In genomic region chr4:4288098-4288497, GRCh38 we compare ENCODE assay signal across 19 cellular contexts. TPM values are rescaled to one million over a fixed set of nuclear protein-coding genes. Genes with fewer than 3 reads are reported as not detected.
DNase-seq lines count a peak whose midpoint lies in the region; ATAC-seq and TF ChIP-seq lines count a peak whose summit lies in the region.
"Had no signal": no experiment of that assay in that cellular context is flagged by ENCODE, and none has a peak within 500 bp of the region (broad histone marks: within the 10 kb centered on the region; RNA-seq: fewer than 3 reads in every experiment).

No MANE protein-coding gene starts in this region.

- H3K4me3 Mint-ChIP-seq in activated CD4-positive, alpha-beta T cell treated with anti-CD3 and anti-CD28 coated beads, Interleukin-2, amount 10 ng/mL, durations not matched to agents 24 days and 14 days, result peak overlapping the region; percentile 46
- H3K4me3 Mint-ChIP-seq in activated CD8-positive, alpha-beta T cell treated with anti-CD3 and anti-CD28 coated beads for 36 hours, result peak overlapping the region; percentile 56
- peak overlapping the region; percentile 2 to 99 (median 53) for H3K4me3 Mint-ChIP-seq in naive thymus-derived CD8-positive, alpha-beta T cell

- peaks cover 5% of the 10 kb centered on the region; the same call in 1 of the 2 replicates for H4K20me1 ChIP-seq in DOHH2 (ENCODE audit: control insufficient read depth, insufficient read depth, low read depth, low read length)

- H3K4me2 ChIP-seq in DOHH2 (ENCODE audit: low read length), result peak overlapping the region; percentile 22; the same call in 1 of the 2 replicates

- no peaks in the 10 kb centered on the region for H3K27me3 Mint-ChIP-seq in activated CD4-positive, alpha-beta T cell treated with anti-CD3 and anti-CD28 coated beads, Interleukin-2, amount 10 ng/mL, durations not matched to agents 24 days and 14 days
- H3K27me3 Mint-ChIP-seq in activated CD8-positive, alpha-beta T cell treated with anti-CD3 and anti-CD28 coated beads for 36 hours, result no peaks in the 10 kb centered on the region
- H3K27me3 Mint-ChIP-seq in naive thymus-derived CD8-positive, alpha-beta T cell, result no peaks in the 10 kb centered on the region
- H3K27me3 Mint-ChIP-seq: memory B cell had no signal

- no peak overlapping the region for H3K27ac Mint-ChIP-seq in activated CD4-positive, alpha-beta T cell treated with anti-CD3 and anti-CD28 coated beads, Interleukin-2, amount 10 ng/mL, durations not matched to agents 24 days and 14 days
- peak overlapping the region; percentile 10 for H3K27ac Mint-ChIP-seq in activated CD8-positive, alpha-beta T cell treated with anti-CD3 and anti-CD28 coated beads for 36 hours
- H3K27ac Mint-ChIP-seq in naive thymus-derived CD8-positive, alpha-beta T cell, result peak overlapping the region in 3 of 10 donors; percentile 11 to 35 (median 22)
- H3K27ac Mint-ChIP-seq: endodermal cell had no signal

- H3F3A ChIP-seq in DOHH2 (ENCODE audit: control insufficient read depth, insufficient read depth), result no peaks in the 10 kb centered on the region

- ATAC-seq in activated CD8-positive, alpha-beta T cell treated with anti-CD3 and anti-CD28 coated beads for 36 hours, result no peak
- no peak for ATAC-seq in naive thymus-derived CD8-positive, alpha-beta T cell
- no peak for ATAC-seq in left cardiac atrium

- H3K4me1 Mint-ChIP-seq in activated CD4-positive, alpha-beta T cell treated with anti-CD3 and anti-CD28 coated beads, Interleukin-2, amount 10 ng/mL, durations not matched to agents 24 days and 14 days, result peaks cover 38% of the 10 kb centered on the region
- H3K4me1 Mint-ChIP-seq in activated CD8-positive, alpha-beta T cell treated with anti-CD3 and anti-CD28 coated beads for 36 hours (ENCODE audit: low read depth), result peaks cover 45% of the 10 kb centered on the region
- peaks cover 26 to 67% (median 57%) of the 10 kb centered on the region in 4 donors for H3K4me1 Mint-ChIP-seq in naive thymus-derived CD8-positive, alpha-beta T cell

- no peaks in the 10 kb centered on the region for H3K9me3 ChIP-seq in DOHH2 (ENCODE audit: control insufficient read depth, insufficient read depth, low read length)
- H3K9me3 ChIP-seq: neutrophil, right atrium auricular region had no signal

- no peaks in the 10 kb centered on the region for H3K9me2 ChIP-seq in DOHH2 (replicated peaks; ENCODE audit: control insufficient read depth, low read length)

- H3K36me3 Mint-ChIP-seq in activated CD4-positive, alpha-beta T cell treated with anti-CD3 and anti-CD28 coated beads, Interleukin-2, amount 10 ng/mL, durations not matched to agents 24 days and 14 days (ENCODE audit: low read depth), result peaks cover 35% of the 10 kb centered on the region
- peaks cover 46% of the 10 kb centered on the region for H3K36me3 Mint-ChIP-seq in activated CD8-positive, alpha-beta T cell treated with anti-CD3 and anti-CD28 coated beads for 36 hours (ENCODE audit: low read depth)
- peaks cover 0 to 43% (median 7%) of the 10 kb centered on the region in 3 donors for H3K36me3 Mint-ChIP-seq in naive thymus-derived CD8-positive, alpha-beta T cell

- POLR2A ChIA-PET in activated CD8-positive, alpha-beta T cell treated with anti-CD3 and anti-CD28 coated beads for 36 hours (lab: Charles Lee), result interaction anchor here (1.1 kb wide), 1 partner anchor 26 kb away, joined by 3 read pairs; no protein-coding TSS in a partner anchor
- POLR2A ChIA-PET in naive thymus-derived CD8-positive, alpha-beta T cell (lab: Charles Lee), result no interaction called here

- H3K9me3 Mint-ChIP-seq in activated CD4-positive, alpha-beta T cell treated with anti-CD3 and anti-CD28 coated beads, Interleukin-2, amount 10 ng/mL, durations not matched to agents 24 days and 14 days, result no peaks in the 10 kb centered on the region
- no peaks in the 10 kb centered on the region for H3K9me3 Mint-ChIP-seq in activated CD8-positive, alpha-beta T cell treated with anti-CD3 and anti-CD28 coated beads for 36 hours
- H3K9me3 Mint-ChIP-seq in naive thymus-derived CD8-positive, alpha-beta T cell, result no peaks in the 10 kb centered on the region
- H3K9me3 Mint-ChIP-seq: endodermal cell, memory B cell had no signal

- H3K27ac ChIP-seq in DOHH2 (ENCODE audit: low read depth, low read length), result no peak overlapping the region
- H3K27ac ChIP-seq: neutrophil had no signal

- no peak for DNase-seq in activated CD4-positive, alpha-beta T cell treated with anti-CD3 and anti-CD28 coated beads, Interleukin-2, amount 10 ng/mL, durations not matched to agents 24 days and 14 days
- DNase-seq in activated CD4-positive, alpha-beta T cell treated with anti-CD3 and anti-CD28 coated beads, Interleukin-2, amount 50 U/mL, for 48 hours, result no peak
- no peak for DNase-seq in activated CD8-positive, alpha-beta T cell treated with anti-CD3 and anti-CD28 coated beads for 36 hours
- DNase-seq in naive thymus-derived CD8-positive, alpha-beta T cell, result no peak
- DNase-seq in cerebellar nuclear complex (lab: John Stamatoyannopoulos, UW) (no peak), NK-92 (lab: John Stamatoyannopoulos, UW; ENCODE audit: unreplicated experiment) (no peak), left cardiac atrium (no peak)
- DNase-seq: activated CD8-positive, alpha-beta memory T cell treated with anti-CD3 and anti-CD28 coated beads, Interleukin-2, amount 50 U/mL, for 48 hours; amniotic stem cell; endodermal cell; NCI-H1694; NCI-H226; stimulated activated CD4-positive, alpha-beta T cell treated with anti-CD3 and anti-CD28 coated beads, Interleukin-15, amount 100 ng/mL, for 24 hours; stimulated activated naive CD4-positive, alpha-beta T cell treated with Interleukin-2 at 50 U/mL for 16 hours; T-helper 1 cell had no signal

- CTCF ChIA-PET in activated CD8-positive, alpha-beta T cell treated with anti-CD3 and anti-CD28 coated beads for 36 hours (lab: Charles Lee), result no interaction called here

- peaks cover 87% of the 10 kb centered on the region for H3K79me2 ChIP-seq in DOHH2 (ENCODE audit: control insufficient read depth, low read length)

- no peak for TF ChIP-seq CTCF in DOHH2 (IDR thresholded peaks at IDR 0.05; ENCODE audit: low read depth, low read length, poor library complexity, severe bottlenecking)
- TF ChIP-seq CTCF in activated CD8-positive, alpha-beta T cell treated with anti-CD3 and anti-CD28 coated beads for 36 hours (IDR thresholded peaks at IDR 0.05), result no peak

- peaks cover 52% of the 10 kb centered on the region for H3K36me3 ChIP-seq in DOHH2 (ENCODE audit: control insufficient read depth, low read length)

- intact Hi-C loops in activated CD4-positive, alpha-beta T cell treated with anti-CD3 and anti-CD28 coated beads, Interleukin-2, amount 10 ng/mL, durations not matched to agents 24 days and 14 days (cut with micrococcal nuclease), result no loop called here
- intact Hi-C loops in activated CD8-positive, alpha-beta T cell treated with anti-CD3 and anti-CD28 coated beads for 36 hours (cut with micrococcal nuclease), result no loop called here
- intact Hi-C loops in left cardiac atrium (cut with DNase I), result no loop called here

- H3K4me3 ChIP-seq in DOHH2 (ENCODE audit: low read length), result no peak overlapping the region

- H3K27me3 ChIP-seq in DOHH2 (ENCODE audit: control insufficient read depth, low read length), result no peaks in the 10 kb centered on the region
- H3K27me3 ChIP-seq: neutrophil, right atrium auricular region had no signal

- peaks cover 26% of the 10 kb centered on the region for H3K4me1 ChIP-seq in DOHH2 (ENCODE audit: control insufficient read depth, low read length)

RNA-seq across cellular contexts. Expression of gene LYAR, which starts 1.9 kb away (rescaled TPM):
- total RNA-seq in activated CD4-positive, alpha-beta T cell treated with anti-CD3 and anti-CD28 coated beads, Interleukin-2, amount 10 ng/mL, durations not matched to agents 24 days and 14 days, result 93.9 and 95.5 TPM in 2 replicates
- total RNA-seq in activated CD8-positive, alpha-beta T cell treated with anti-CD3 and anti-CD28 coated beads for 36 hours, result 10 to 100 TPM; 69.4 to 78.4 TPM
- 10 to 100 TPM; 35.7 to 36.6 TPM for total RNA-seq in naive thymus-derived CD8-positive, alpha-beta T cell
- 10 to 100 TPM; 32.2 to 65.8 (median 35.6) TPM for polyA plus RNA-seq in naive thymus-derived CD8-positive, alpha-beta T cell
- total RNA-seq in left cardiac atrium, result 10 to 100 TPM in 1 of 2 donors, 1 to 10 TPM in 1; 9.4 to 15.2 TPM

RNA-seq across cellular contexts. Expression of gene ZBTB49, which starts 2.0 kb away (rescaled TPM):
- total RNA-seq in activated CD4-positive, alpha-beta T cell treated with anti-CD3 and anti-CD28 coated beads, Interleukin-2, amount 10 ng/mL, durations not matched to agents 24 days and 14 days, result 7.2 and 8.6 TPM in 2 replicates
- 1 to 10 TPM; 4.8 to 6.3 TPM for total RNA-seq in activated CD8-positive, alpha-beta T cell treated with anti-CD3 and anti-CD28 coated beads for 36 hours
- total RNA-seq in naive thymus-derived CD8-positive, alpha-beta T cell, result 10 to 100 TPM; 12.0 to 13.1 TPM
- polyA plus RNA-seq in naive thymus-derived CD8-positive, alpha-beta T cell, result 1 to 10 TPM; 3.2 to 4.5 (median 3.9) TPM
- total RNA-seq in left cardiac atrium, result 1 to 10 TPM; 3.0 to 6.1 TPM

RNA-seq across cellular contexts. Expression of gene TMEM128, which starts 40.1 kb away (rescaled TPM):
- 18.5 and 20.7 TPM in 2 replicates for total RNA-seq in activated CD4-positive, alpha-beta T cell treated with anti-CD3 and anti-CD28 coated beads, Interleukin-2, amount 10 ng/mL, durations not matched to agents 24 days and 14 days
- total RNA-seq in activated CD8-positive, alpha-beta T cell treated with anti-CD3 and anti-CD28 coated beads for 36 hours, result 10 to 100 TPM; 19.4 to 20.6 TPM
- total RNA-seq in naive thymus-derived CD8-positive, alpha-beta T cell, result 10 to 100 TPM; 20.9 to 26.1 TPM
- 10 to 100 TPM; 35.2 to 43.0 (median 38.4) TPM for polyA plus RNA-seq in naive thymus-derived CD8-positive, alpha-beta T cell
- 10 to 100 TPM; 13.5 to 14.8 TPM for total RNA-seq in left cardiac atrium
